22 cellular contexts compared by ENCODE assay signal in genomic region chr16:5763176-5763575, GRCh38.
"Had no signal": no experiment of that assay in that cellular context is flagged by ENCODE, and none has a peak within 500 bp of the region (broad histone marks: within the 10 kb centered on the region; RNA-seq: fewer than 3 reads in every experiment).

No MANE protein-coding gene starts in this region.

- ATAC-seq: foreskin keratinocyte, gastroesophageal sphincter, heart left ventricle, left cardiac atrium, left lung, left ventricle myocardium superior, lower lobe of right lung, mucosa of descending colon had no signal

- H3K36me3 ChIP-seq: esophagus muscularis mucosa, gastroesophageal sphincter, heart left ventricle, left lung, lower lobe of right lung had no signal

- H3K36me3 Mint-ChIP-seq: mesothelial cell of epicardium had no signal

- DNase-seq: dermis blood vessel endothelial cell; effector CD4-positive, alpha-beta T cell; effector memory CD4-positive, alpha-beta T cell; foreskin keratinocyte; heart left ventricle; hypothalamus; left cardiac atrium; left lung; left ventricle myocardium superior; lower lobe of right lung; mesenchymal stem cell; mucosa of descending colon had no signal

- H3K27ac Mint-ChIP-seq: mesothelial cell of epicardium had no signal

- FAIRE-seq: colon, endothelial cell of umbilical vein, frontal cortex, islet of Langerhans, keratinocyte had no signal

- H3K4me2 ChIP-seq: hepatocyte had no signal

- H2AFZ ChIP-seq: hepatocyte had no signal

- H3K79me2 ChIP-seq: hepatocyte had no signal

- H3K27me3 ChIP-seq: esophagus muscularis mucosa, foreskin keratinocyte, gastroesophageal sphincter, hepatocyte, left lung had no signal

- H3K4me3 ChIP-seq: coronary artery, esophagus muscularis mucosa, gastroesophageal sphincter, heart left ventricle, hepatocyte, left lung, lower lobe of right lung, mucosa of descending colon had no signal

- H3K9me3 ChIP-seq: esophagus muscularis mucosa, gastroesophageal sphincter, heart left ventricle, lower lobe of right lung, mucosa of descending colon had no signal

- H3K9me3 Mint-ChIP-seq: mesothelial cell of epicardium had no signal

- H3K4me1 Mint-ChIP-seq: mesothelial cell of epicardium had no signal

- H3K4me1 ChIP-seq: esophagus muscularis mucosa, foreskin keratinocyte, gastroesophageal sphincter, heart left ventricle, left lung, lower lobe of right lung had no signal

- H3K27ac ChIP-seq: coronary artery, esophagus muscularis mucosa, foreskin keratinocyte, gastroesophageal sphincter, heart left ventricle, hepatocyte, left lung, lower lobe of right lung had no signal

- H3K4me3 Mint-ChIP-seq: mesothelial cell of epicardium had no signal
